8 cellular contexts compared by ENCODE assay signal in genomic region chr5:174327317-174327864, GRCh38.
DNase-seq lines count a peak whose midpoint lies in the region; ATAC-seq, FAIRE-seq and TF ChIP-seq lines count a peak whose summit lies in the region.

No MANE protein-coding gene starts in this region.

- H3K27ac ChIP-seq in SJSA1: no peak overlapping the region
- H3K27ac ChIP-seq in astrocyte (ENCODE audit: low read depth, low read length): no peak overlapping the region

- peaks cover 9% of the 10 kb centered on the region for H3K4me1 Mint-ChIP-seq in astrocyte (ENCODE audit: low read depth, unreplicated experiment)

- H2AFZ ChIP-seq in astrocyte (ENCODE audit: low read depth, low read length): no peak overlapping the region

- H3K9me3 Mint-ChIP-seq in astrocyte (ENCODE audit: unreplicated experiment): peaks cover 5% of the 10 kb centered on the region

- H3K36me3 ChIP-seq in SJSA1 (no peaks in the 10 kb centered on the region), astrocyte (ENCODE audit: insufficient read depth, low read length) (no peaks in the 10 kb centered on the region)

- H4K20me1 ChIP-seq in astrocyte (ENCODE audit: insufficient read depth, low read length): no peaks in the 10 kb centered on the region

- H3K27ac Mint-ChIP-seq in astrocyte (ENCODE audit: unreplicated experiment): peak overlapping the region; percentile 58

- H3K4me1 ChIP-seq in SJSA1 (replicated peaks): no peaks in the 10 kb centered on the region
- peaks cover 12% of the 10 kb centered on the region for H3K4me1 ChIP-seq in astrocyte (ENCODE audit: insufficient read depth, low read length)

- H3K9ac ChIP-seq in astrocyte (ENCODE audit: low read length): no peak overlapping the region

- H3K79me2 ChIP-seq in astrocyte (ENCODE audit: insufficient read depth, low read length): no peaks in the 10 kb centered on the region

- TF ChIP-seq POLR2A in GM12892 (IDR thresholded peaks at IDR 0.05; ENCODE audit: low read depth, low read length): no peak

- no peak overlapping the region for H3K4me2 ChIP-seq in astrocyte (ENCODE audit: low read length)

- H3K27me3 ChIP-seq in SJSA1 (replicated peaks): no peaks in the 10 kb centered on the region; the same call in 1 of the 2 replicates
- H3K27me3 ChIP-seq in astrocyte (ENCODE audit: insufficient read depth, low read length): no peaks in the 10 kb centered on the region

- no peak overlapping the region for H3K4me3 Mint-ChIP-seq in astrocyte (ENCODE audit: unreplicated experiment)

- H3K4me3 ChIP-seq in AG09309 (ENCODE audit: control insufficient read depth, low read depth, low read length) (no peak overlapping the region), LNCaP clone FGC (ENCODE audit: low read depth, low read length) (no peak overlapping the region), SJSA1 (no peak overlapping the region), astrocyte (ENCODE audit: insufficient read depth, low read depth, low read length) (no peak overlapping the region)

- H3K27me3 Mint-ChIP-seq in astrocyte (ENCODE audit: low read depth, unreplicated experiment): peaks cover 25% of the 10 kb centered on the region

- no peak for ATAC-seq in HG03196 (IDR thresholded peaks at IDR 0.05; ENCODE audit: unreplicated experiment)

- peak; percentile 37 for DNase-seq in AG09309 (ENCODE audit: low read depth)
- DNase-seq in GM12892 (ENCODE audit: insufficient read length): peak; percentile 48
- DNase-seq in LNCaP clone FGC (ENCODE audit: low read depth): peak; percentile 53
- DNase-seq in SJSA1 (ENCODE audit: low read depth in 1 of 2, low spot score in 2 of 2): peak; percentile 48 to 81
- peak; percentile 73 for DNase-seq in astrocyte (ENCODE audit: low read depth)
- peak; percentile 92 for DNase-seq in iPS-NIHi7 (ENCODE audit: extremely low spot score)
- DNase-seq in stimulated activated CD4-positive, alpha-beta T cell treated with anti-CD3 and anti-CD28 coated beads, Interleukin-4, amount 100 ng/mL, for 4 hours: peak; percentile 10 to 39

- FAIRE-seq in GM12892 (lab: Jason Lieb, UNC) (peak; percentile 71), astrocyte (lab: Jason Lieb, UNC) (no peak)

- TF ChIP-seq CTCF in AG09309 (IDR thresholded peaks at IDR 0.05; ENCODE audit: control insufficient read depth, insufficient read depth, low read depth, low read length, missing control alignments) (peak; percentile 90), LNCaP clone FGC (IDR thresholded peaks at IDR 0.05; ENCODE audit: control insufficient read depth, extremely low read depth, insufficient read depth) (peak; percentile 94), astrocyte (IDR thresholded peaks at IDR 0.05; ENCODE audit: insufficient read depth, low read depth, low read length) (peak; percentile 86)

- peaks cover 2% of the 10 kb centered on the region for H3K36me3 Mint-ChIP-seq in astrocyte (ENCODE audit: low read depth, unreplicated experiment)

- H3K9me3 ChIP-seq in SJSA1 (replicated peaks) (no peaks in the 10 kb centered on the region; the same call in 1 of the 2 replicates), astrocyte (ENCODE audit: insufficient read depth, low read depth, low read length) (no peaks in the 10 kb centered on the region)

Comparison
In these comparisons a context has a peak if more than half of its experiments do, and no peak if none do; other contexts are left out.
1. DNase-seq: peak in every context shown above with its lines; median percentile 92 in iPS-NIHi7; 73 in astrocyte; 64 in SJSA1; 53 in LNCaP clone FGC; 48 in GM12892; 37 in AG09309; 24 in stimulated activated CD4-positive, alpha-beta T cell treated with anti-CD3 and anti-CD28 coated beads, Interleukin-4, amount 100 ng/mL, for 4 hours.